Comparison of ENCODE assay signal across 8 cellular contexts in the genomic region with DNA sequence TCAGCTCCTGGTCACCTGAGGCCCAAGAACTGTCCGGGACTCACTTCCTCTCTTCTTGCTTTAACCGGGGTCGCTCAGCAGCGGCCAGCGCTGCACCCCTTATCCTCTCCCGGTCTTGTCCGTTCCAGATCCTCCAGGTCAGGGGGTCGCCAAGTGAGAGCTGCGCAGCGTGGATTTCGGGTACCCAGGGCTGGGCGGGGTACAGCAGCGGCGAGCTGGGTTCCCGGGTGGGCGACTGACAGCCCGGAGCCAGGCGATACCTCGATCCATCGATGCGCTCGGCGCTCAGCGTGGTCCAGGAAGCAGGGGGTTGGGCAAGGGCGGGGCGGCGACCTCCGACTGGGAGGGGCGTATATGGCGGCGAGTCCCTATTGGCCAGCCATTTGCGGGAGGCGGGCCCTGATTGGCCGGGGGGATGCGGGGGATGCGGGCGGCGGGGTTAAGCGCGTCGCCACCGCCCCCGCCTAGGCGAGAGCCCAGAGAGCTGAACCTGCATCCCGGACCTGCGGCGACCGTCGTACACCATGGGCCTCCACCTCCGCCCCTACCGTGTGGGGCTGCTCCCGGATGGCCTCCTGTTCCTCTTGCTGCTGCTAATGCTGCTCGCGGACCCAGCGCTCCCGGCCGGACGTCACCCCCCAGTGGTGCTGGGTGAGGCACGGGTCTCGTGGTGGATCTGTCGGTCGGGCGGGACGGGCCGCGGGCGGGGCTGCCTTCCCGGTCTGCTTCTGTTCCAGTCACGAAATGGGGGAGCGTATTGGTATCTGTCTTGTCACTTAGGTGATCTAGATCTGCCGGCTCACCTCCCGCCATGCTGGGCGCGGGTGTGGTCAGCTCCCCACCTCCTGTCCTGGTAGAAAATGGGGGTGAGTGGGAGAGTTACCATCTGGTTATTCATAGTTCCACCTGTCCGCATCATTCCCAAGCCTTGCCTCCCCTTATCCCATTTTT. TPM values are rescaled to one million over a fixed set of nuclear protein-coding genes. Genes with fewer than 3 reads are reported as not detected.
DNase-seq lines count a peak whose midpoint lies in the region; ATAC-seq and TF ChIP-seq lines count a peak whose summit lies in the region.

Gene PLA2G15, plus strand, starts transcription at position 471 of the 951 bp plus-strand sequence. Its CDS starts 54 bp downstream, at position 525.

- H3K36me3 ChIP-seq in MM.1S (replicated peaks; ENCODE audit: insufficient read depth, low read length) (no peaks in the 10 kb centered on the region), tibial nerve (peaks cover 0 to 16% (median 0%) of the 10 kb centered on the region in 3 donors)

- H3K27me3 ChIP-seq in MM.1S (replicated peaks; ENCODE audit: insufficient read depth, low read length) (no peaks in the 10 kb centered on the region), tibial nerve (no peaks in the 10 kb centered on the region)

- H3K9me3 ChIP-seq in MM.1S (replicated peaks; ENCODE audit: insufficient read depth, low read length) (no peaks in the 10 kb centered on the region), tibial nerve (no peaks in the 10 kb centered on the region)

- H3K9me2 ChIP-seq in MM.1S (replicated peaks; ENCODE audit: insufficient read depth, low read length): no peaks in the 10 kb centered on the region

- POLR2A ChIA-PET in GM10248 (lab: Yijun Ruan, JAX): interaction anchor here (0.7 kb wide), 2 partner anchors 13 to 176 kb away, joined by 3 to 4 read pairs; no protein-coding TSS in a partner anchor

- peak; percentile 71 to 75 for TF ChIP-seq EP300 in tibial nerve (IDR thresholded peaks at IDR 0.05)

- peak within 1 kb of the TSS; percentile 82 for H2AFZ ChIP-seq in MM.1S (ENCODE audit: low read length)

- CTCF ChIA-PET in GM10248 (lab: Yijun Ruan, JAX): interaction anchor here (0.8 to 7.6 kb wide), 7 partner anchors 9 to 144 kb away, joined by 3 to 101 read pairs (median 5); partner anchors contain the start of genes PRMT7, SLC7A6 and SLC7A6OS

- H4K20me1 ChIP-seq in MM.1S (ENCODE audit: insufficient read depth, low read length): no peaks in the 10 kb centered on the region

- peaks cover 59% of the 10 kb centered on the region for H3K79me2 ChIP-seq in MM.1S (ENCODE audit: low read length)

- H3K27ac Mint-ChIP-seq in activated naive CD8-positive, alpha-beta T cell treated with anti-CD3 and anti-CD28 coated beads, Interleukin-2, amount 50 U/mL, for 24 hours: peak within 1 kb of the TSS; percentile 83

- H3K4me3 ChIP-seq in MM.1S (ENCODE audit: low read length): peak within 1 kb of the TSS; percentile 96
- peak within 1 kb of the TSS; percentile 58 to 98 (median 90) for H3K4me3 ChIP-seq in tibial nerve

- H3K27me3 Mint-ChIP-seq in activated naive CD8-positive, alpha-beta T cell treated with anti-CD3 and anti-CD28 coated beads, Interleukin-2, amount 50 U/mL, for 24 hours: no peaks in the 10 kb centered on the region

- DNase-seq in GM10248 (ENCODE audit: extremely low spot score) (peak; percentile 98), HCEC 1CT (peak; percentile 87), MM.1S (peak; percentile 90), SW 1271 (lab: John Stamatoyannopoulos, UW) (peak; percentile 75 to 85), cardiac septum (ENCODE audit: low spot score) (peak; percentile 98), pons (ENCODE audit: low spot score) (peak; percentile 85), tibial nerve (ENCODE audit: low spot score in 2 of 2) (peak; percentile 91 to 95)
- peak; percentile 98 for DNase-seq in activated naive CD8-positive, alpha-beta T cell treated with anti-CD3 and anti-CD28 coated beads, Interleukin-2, amount 50 U/mL, for 24 hours

- peak within 1 kb of the TSS; percentile 96 for H3K4me3 Mint-ChIP-seq in activated naive CD8-positive, alpha-beta T cell treated with anti-CD3 and anti-CD28 coated beads, Interleukin-2, amount 50 U/mL, for 24 hours

- H3K4me1 ChIP-seq in MM.1S (ENCODE audit: low read length) (peaks cover 34% of the 10 kb centered on the region), tibial nerve (peaks cover 0 to 33% (median 18%) of the 10 kb centered on the region in 4 donors)

- peak within 1 kb of the TSS; percentile 95 for H3K4me2 ChIP-seq in MM.1S (ENCODE audit: low read depth, low read length)

- peak; percentile 93 for ATAC-seq in activated naive CD8-positive, alpha-beta T cell treated with anti-CD3 and anti-CD28 coated beads, Interleukin-2, amount 50 U/mL, for 24 hours

- intact Hi-C loops in cardiac septum (cut with DNase I): loop anchor here (5.0 kb wide), 1 partner anchor 67 kb away; the partner anchor contains the start of genes PRMT7 and SLC7A6OS

- peaks cover 23% of the 10 kb centered on the region for H3K4me1 Mint-ChIP-seq in activated naive CD8-positive, alpha-beta T cell treated with anti-CD3 and anti-CD28 coated beads, Interleukin-2, amount 50 U/mL, for 24 hours

- peak within 1 kb of the TSS; percentile 76 for H3K9ac ChIP-seq in MM.1S (ENCODE audit: low read length)

- H3K9me3 Mint-ChIP-seq in activated naive CD8-positive, alpha-beta T cell treated with anti-CD3 and anti-CD28 coated beads, Interleukin-2, amount 50 U/mL, for 24 hours: no peaks in the 10 kb centered on the region

- H3K27ac ChIP-seq in MM.1S (ENCODE audit: low read length) (peak within 1 kb of the TSS; percentile 22; the same call in 1 of the 2 replicates), tibial nerve (peak within 1 kb of the TSS; percentile 33 to 76 (median 72))

- WGBS in tibial nerve, 2 donors: 1 to 2% methylated on average over 15 to 38 of the region's 75 CpGs

- TF ChIP-seq CTCF in GM10248 (IDR thresholded peaks at IDR 0.05; ENCODE audit: control extremely low read depth, extremely low read depth, low read depth, missing control alignments) (no peak), MM.1S (IDR thresholded peaks at IDR 0.05; ENCODE audit: low read length) (no peak), tibial nerve (IDR thresholded peaks at IDR 0.05) (peak in 1 of 5 experiments; percentile 13)

- TF ChIP-seq POLR2A in tibial nerve (IDR thresholded peaks at IDR 0.05): peak in 1 of 2 donors; percentile 55

- H3K36me3 Mint-ChIP-seq in activated naive CD8-positive, alpha-beta T cell treated with anti-CD3 and anti-CD28 coated beads, Interleukin-2, amount 50 U/mL, for 24 hours (ENCODE audit: low read depth): peaks cover 2% of the 10 kb centered on the region

- peaks cover 8% of the 10 kb centered on the region; the same call in 1 of the 2 replicates for H3F3A ChIP-seq in MM.1S (ENCODE audit: insufficient read depth, low read length)

RNA-seq across cellular contexts. Expression of gene PLA2G15, which starts in this region (rescaled TPM):
- total RNA-seq in cardiac septum (46.7 TPM), tibial nerve (10 to 100 TPM; 26.0 to 51.3 (median 30.2) TPM)

Comparison
In these comparisons a context has a peak if more than half of its experiments do, and no peak if none do; other contexts are left out.
1. Peak in every context shown above with its lines: DNase-seq, ATAC-seq, H3K4me3 ChIP-seq and H3K27ac ChIP-seq.